Comparison of ENCODE assay signal across 7 cellular contexts in genomic region chr6:71360556-71361335, GRCh38.
A peak's percentile ranks its signal among the peaks of the same experiment; 100 is the strongest.
DNase-seq lines count a peak whose midpoint lies in the region; ATAC-seq, FAIRE-seq and TF ChIP-seq lines count a peak whose summit lies in the region.
"Not testable (repeated sequence)": the region's sequence is repeated elsewhere in the genome, so short reads cannot be mapped to it uniquely, and the experiment has no call there.

No MANE protein-coding gene starts in this region.

- 0% methylated on average over 9 of the region's 9 CpGs for WGBS in K562 (ENCODE audit: insufficient coverage, low coverage, missing lambda C conversion rate)
- 84 to 87% methylated on average over 4 to 9 of the region's 9 CpGs for WGBS in endodermal cell (ENCODE audit: insufficient coverage in 1 of 2, insufficient read length in 1 of 2), 2 experiments
- WGBS in spleen, 5 donors, result 86 to 92% (median 89%) methylated on average over 3 to 9 of the region's 9 CpGs

- not testable (repeated sequence) for H3K9ac ChIP-seq in K562 (ENCODE audit: insufficient read depth in 1 of 2, low read depth in 2 of 2, low read length in 2 of 2); endodermal cell (ENCODE audit: extremely low read depth, low read length, poor library complexity, severe bottlenecking)

- CTCF ChIA-PET in HEK293 (lab: Yijun Ruan, JAX), result interaction anchor here (0.7 kb wide), 1 partner anchor 144 kb away, joined by 3 read pairs; no protein-coding TSS in a partner anchor
- CTCF ChIA-PET in OCI-LY7 (lab: Charles Lee; ENCODE audit: unreplicated experiment); K562 (lab: Yijun Ruan, JAX; ENCODE audit: low intra/inter-chr PET ratio): not testable (repeated sequence)

- H3K4me3 Mint-ChIP-seq in GM23338, endodermal cell: not testable (repeated sequence)

- H3K4me2 ChIP-seq in GM23338; OCI-LY7 (ENCODE audit: low read length); K562 (ENCODE audit: insufficient read depth, low read length): not testable (repeated sequence)

- H3K4me1 Mint-ChIP-seq in GM23338, endodermal cell: not testable (repeated sequence)

- TF ChIP-seq POLR2A in K562 (conservative IDR thresholded peaks at IDR 0.05); spleen (IDR thresholded peaks at IDR 0.05): not testable (repeated sequence)

- not testable (repeated sequence) for H3K4me3 ChIP-seq in GM23338; HEK293 (ENCODE audit: low read depth, low read length); OCI-LY7 (ENCODE audit: low read depth, low read length, poor library complexity, severe bottlenecking); K562; endodermal cell (ENCODE audit: low read length); spleen

- not testable (repeated sequence) for H4K20me1 ChIP-seq in GM23338 (replicated peaks; ENCODE audit: insufficient read depth); OCI-LY7 (ENCODE audit: insufficient read depth, low read length); K562 (replicated peaks; ENCODE audit: control insufficient read depth, insufficient read depth, low read length)

- TF ChIP-seq RAD21 in K562 (CRISPR knock-in tag; conservative IDR thresholded peaks at IDR 0.05 in 1 of 2, IDR thresholded peaks at IDR 0.05 in 1 of 2), result not testable (repeated sequence)

- H3F3A ChIP-seq in GM23338 (replicated peaks; ENCODE audit: low read depth), result not testable (repeated sequence)

- peak; percentile 44 for DNase-seq in GM23338 (ENCODE audit: low spot score)
- not testable (repeated sequence) for DNase-seq in OCI-LY7 (ENCODE audit: low spot score)
- DNase-seq in K562 (ENCODE audit: extremely low read depth in 1 of 4, low spot score in 3 of 4), result peak in 1 of 4 experiments; percentile 5
- DNase-seq in endodermal cell, result peak; percentile 62
- peak; percentile 15 for DNase-seq in iPS DF 19.7 (ENCODE audit: low read depth, low spot score)
- DNase-seq in spleen, result peak; percentile 63

- H3K27ac ChIP-seq in GM23338 (ENCODE audit: low read depth); HEK293 (ENCODE audit: extremely low read depth, low read depth, low read length); OCI-LY7 (ENCODE audit: low read depth, low read length, poor library complexity, severe bottlenecking); K562 (ENCODE audit: extremely low read depth, low read depth, low read length); endodermal cell (ENCODE audit: low read depth, low read length); spleen: not testable (repeated sequence)

- TF ChIP-seq EP300 in K562 (IDR thresholded peaks at IDR 0.05; ENCODE audit: low read length), result not testable (repeated sequence)

- not testable (repeated sequence) for H3K36me3 ChIP-seq in GM23338 (ENCODE audit: insufficient read depth); HEK293 (ENCODE audit: control insufficient read depth in 2 of 2, insufficient read depth in 1 of 2, low read length in 2 of 2); OCI-LY7 (ENCODE audit: insufficient read depth, low read length); K562 (ENCODE audit: control insufficient read depth, insufficient read depth, low read length); endodermal cell (ENCODE audit: control insufficient read depth, insufficient read depth, low read length); spleen

- ATAC-seq in GM23338, K562: not testable (repeated sequence)

- in situ Hi-C loops in K562 (cut with MboI), result not testable (repeated sequence)

- H3K9me3 ChIP-seq in HEK293 (ENCODE audit: control insufficient read depth, insufficient read depth, low read depth, low read length); OCI-LY7 (ENCODE audit: low read length); K562 (replicated peaks; ENCODE audit: control insufficient read depth, insufficient read depth, low read depth, low read length); endodermal cell (ENCODE audit: control insufficient read depth, low read length); spleen: not testable (repeated sequence)

- peaks cover 13% of the 10 kb centered on the region; the same call in 1 of the 3 replicates for H3K36me3 Mint-ChIP-seq in GM23338 (ENCODE audit: low read depth)
- not testable (repeated sequence) for H3K36me3 Mint-ChIP-seq in endodermal cell (ENCODE audit: low read depth)

- not testable (repeated sequence) for BruUV-seq in OCI-LY7 (replicated peaks; lab: Mats Ljungman, UMichigan); K562 (replicated peaks; lab: Mats Ljungman, UMichigan)

- H3K27me3 Mint-ChIP-seq in GM23338 (ENCODE audit: insufficient read depth, low read depth, poor library complexity); endodermal cell (ENCODE audit: insufficient read depth): not testable (repeated sequence)

- FAIRE-seq in K562 (lab: Jason Lieb, UNC), result not testable (repeated sequence)

- H3K9me1 ChIP-seq in K562 (ENCODE audit: control insufficient read depth, insufficient read depth, low read length), result not testable (repeated sequence)

- H3K4me1 ChIP-seq in GM23338 (ENCODE audit: insufficient read depth); HEK293 (ENCODE audit: control insufficient read depth, insufficient read depth, low read length); OCI-LY7 (ENCODE audit: insufficient read depth, low read length, poor library complexity, severe bottlenecking); K562 (replicated peaks in 1 of 2; ENCODE audit: control insufficient read depth in 2 of 2, insufficient read depth in 2 of 2, low read length in 2 of 2); endodermal cell (ENCODE audit: control insufficient read depth, insufficient read depth, low read length); spleen: not testable (repeated sequence)

- not testable (repeated sequence) for H3K9me2 ChIP-seq in GM23338 (ENCODE audit: insufficient read depth); OCI-LY7 (ENCODE audit: insufficient read depth, low read length)

- not testable (repeated sequence) for TF ChIP-seq CTCF in GM23338 (conservative IDR thresholded peaks at IDR 0.05; ENCODE audit: low read depth in 2 of 2); HEK293 (tag by site-specific recombination; IDR thresholded peaks at IDR 0.05); K562 (IDR thresholded peaks at IDR 0.05 in 2 of 3, conservative IDR thresholded peaks at IDR 0.05 in 1 of 3; ENCODE audit: insufficient read depth in 2 of 3, low read depth in 1 of 3, low read length in 3 of 3); spleen (IDR thresholded peaks at IDR 0.05 in 8 of 11, conservative IDR thresholded peaks at IDR 0.05 in 3 of 11)
- TF ChIP-seq CTCF in OCI-LY7 (conservative IDR thresholded peaks at IDR 0.05; ENCODE audit: low read length) (0 out of 2 replicates have a peak, but pooled peaks have one; percentile 16), endodermal cell (conservative IDR thresholded peaks at IDR 0.05) (peak; percentile 48)

- POLR2A ChIA-PET in HEK293 (lab: Yijun Ruan, JAX) (interaction anchor here (0.7 kb wide), 1 partner anchor 108 kb away, joined by 3 read pairs; no protein-coding TSS in a partner anchor), K562 (lab: Yijun Ruan, JAX) (interaction anchor here (0.6 kb wide), 1 partner anchor 640 kb away, joined by 3 read pairs; no protein-coding TSS in a partner anchor)
- POLR2A ChIA-PET in OCI-LY7 (lab: Charles Lee), result not testable (repeated sequence)

- H3K79me2 ChIP-seq in GM23338 (replicated peaks; ENCODE audit: insufficient read depth); OCI-LY7 (ENCODE audit: insufficient read depth, low read depth, low read length); K562 (ENCODE audit: control insufficient read depth, insufficient read depth, low read length): not testable (repeated sequence)

- not testable (repeated sequence) for H3K27me3 ChIP-seq in GM23338 (ENCODE audit: insufficient read depth); K562 (ENCODE audit: control insufficient read depth in 2 of 2, insufficient read depth in 2 of 2, low read length in 2 of 2); endodermal cell (ENCODE audit: control insufficient read depth, insufficient read depth, low read length, poor library complexity, severe bottlenecking); spleen (replicated peaks in 1 of 7)

- H3K9me3 Mint-ChIP-seq in GM23338 (peaks cover 27% of the 10 kb centered on the region), endodermal cell (peaks cover 29% of the 10 kb centered on the region)

- intact Hi-C loops in OCI-LY7 (cut with micrococcal nuclease; ENCODE audit: unreplicated experiment); K562 (cut with micrococcal nuclease); spleen (cut with DNase I; ENCODE audit: low total_unique reads): not testable (repeated sequence)

- H3K27ac Mint-ChIP-seq in GM23338, result 0 out of 2 replicates have a peak overlapping the region, but pooled peaks have one; percentile 24
- H3K27ac Mint-ChIP-seq in endodermal cell, result not testable (repeated sequence)

- not testable (repeated sequence) for H2AFZ ChIP-seq in GM23338; OCI-LY7 (ENCODE audit: low read length)
- peak overlapping the region; percentile 45; the same call in 1 of the 2 replicates for H2AFZ ChIP-seq in K562 (ENCODE audit: low read depth, low read length)

TF ChIP-seq in HEK293, 187 proteins besides CTCF, POLR2A, EP300 and RAD21:
- TF ChIP-seq ZIC2 (tag by site-specific recombination; IDR thresholded peaks at IDR 0.05), result peak; percentile 12; the same call in 1 of the 2 replicates
TF ChIP-seq in HEK293: peak in this region for 1; not testable (repeated sequence) for 186.
